In the genomic region with DNA sequence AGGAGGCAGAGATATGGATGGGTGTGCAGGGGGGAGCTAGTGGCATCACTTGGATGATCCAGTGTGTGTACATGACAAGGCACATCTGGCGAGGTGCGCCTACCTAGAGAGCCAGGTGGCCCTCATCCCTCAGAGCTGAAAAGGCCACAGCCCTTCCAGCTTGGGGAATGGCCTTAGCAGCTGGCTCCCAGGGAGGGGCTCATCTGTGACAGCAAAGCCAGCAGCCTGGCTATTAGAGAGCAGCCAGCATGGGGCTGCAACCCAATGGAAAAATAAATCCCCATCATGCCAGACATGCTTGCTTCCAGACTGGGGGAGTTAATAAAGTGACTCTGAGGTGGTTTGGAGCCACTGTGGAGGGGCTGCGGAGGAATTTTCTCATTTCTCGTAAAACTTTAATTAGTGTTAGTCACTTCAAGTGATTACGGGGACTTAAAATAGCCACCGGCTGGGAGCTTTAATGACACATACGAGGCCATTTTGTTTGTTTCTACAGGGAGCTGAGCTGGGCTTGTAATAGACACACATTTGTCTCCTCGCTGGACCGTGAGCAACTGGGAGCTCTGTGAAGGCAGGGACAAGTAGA, we compare ENCODE assay signal across 18 cellular contexts.
DNase-seq lines count a peak whose midpoint lies in the region; FAIRE-seq and TF ChIP-seq lines count a peak whose summit lies in the region.
"Had no signal": no experiment of that assay in that cellular context is flagged by ENCODE, and none has a peak within 500 bp of the region (broad histone marks: within the 10 kb centered on the region; RNA-seq: fewer than 3 reads in every experiment).

No MANE protein-coding gene starts in this region.

- no peak for TF ChIP-seq POLR2A in thyroid gland (IDR thresholded peaks at IDR 0.05)

- CTCF ChIA-PET in A673 (lab: Charles Lee), result interaction anchor here (0.6 kb wide), 1 partner anchor 103 kb away, joined by 5 read pairs; no protein-coding TSS in a partner anchor

- H3K36me3 ChIP-seq in A673 (ENCODE audit: insufficient read depth, low read length, poor library complexity, severe bottlenecking) (no peaks in the 10 kb centered on the region), thyroid gland (no peaks in the 10 kb centered on the region)

- POLR2A ChIA-PET in A673 (lab: Charles Lee; ENCODE audit: low non-redundant PET), result no interaction called here

- no peak overlapping the region for H3K27ac ChIP-seq in A673 (ENCODE audit: low read depth, low read length, poor library complexity, severe bottlenecking)
- no peak overlapping the region for H3K27ac ChIP-seq in thyroid gland
- H3K27ac ChIP-seq: KMS-11 had no signal

- intact Hi-C loops in A673 (cut with micrococcal nuclease; ENCODE audit: unreplicated experiment), result no loop called here
- intact Hi-C loops in thyroid gland (cut with DNase I), result no loop called here

- BruUV-seq in A673 (replicated peaks; lab: Mats Ljungman, UMichigan), result no TSS peak

- peak; percentile 99 for FAIRE-seq in G401.6 (lab: Jason Lieb, UNC)
- FAIRE-seq: HepG2, RCC 7860 had no signal

- H3K4me1 ChIP-seq in A673 (ENCODE audit: insufficient read depth, low read length, poor library complexity, severe bottlenecking), result peaks cover 8% of the 10 kb centered on the region
- no peaks in the 10 kb centered on the region for H3K4me1 ChIP-seq in thyroid gland

- TF ChIP-seq CTCF in A673 (conservative IDR thresholded peaks at IDR 0.05; ENCODE audit: low read depth, low read length), result no peak
- no peak for TF ChIP-seq CTCF in thyroid gland (IDR thresholded peaks at IDR 0.05)

- no peaks in the 10 kb centered on the region for H3K9me3 ChIP-seq in A673 (ENCODE audit: low read depth, low read length, poor library complexity, severe bottlenecking)
- H3K9me3 ChIP-seq in thyroid gland, result no peaks in the 10 kb centered on the region

- H3K27me3 ChIP-seq in A673 (replicated peaks; ENCODE audit: insufficient read depth, low read depth, low read length, poor library complexity), result peaks cover 24% of the 10 kb centered on the region
- H3K27me3 ChIP-seq in thyroid gland, result no peaks in the 10 kb centered on the region

- H3K4me3 ChIP-seq in A673 (ENCODE audit: low read depth, low read length, poor library complexity, severe bottlenecking), result no peak overlapping the region
- no peak overlapping the region for H3K4me3 ChIP-seq in thyroid gland (replicated peaks in 1 of 3)

- 76 to 77% methylated on average over 9 of the region's 9 CpGs for WGBS in thyroid gland, 2 donors

- DNase-seq in A673 (ENCODE audit: low spot score) (peak; percentile 75), RPMI7951 (ENCODE audit: low read depth) (peak; percentile 6), mesenteric fat pad (ENCODE audit: low spot score) (peak; percentile 69), NCI-H1694 treated with DMSO at 0.1 percent for 48 hours (lab: John Stamatoyannopoulos, UW) (no peak), thyroid gland (no peak), middle frontal gyrus (ENCODE audit: extremely low spot score, low spot score) (no peak)
- DNase-seq: CD8-positive, alpha-beta T cell; EL; H9; MM.1S; NCI-H1105; NCI-H1930; NCI-H526; SHP77 treated with DMSO at 0.1 percent for 48 hours had no signal

Comparison
In these comparisons a context has a peak if more than half of its experiments do, and no peak if none do; other contexts are left out.
1. DNase-seq: peak in A673 (single experiment), RPMI7951 (single experiment) and mesenteric fat pad (single experiment); none in NCI-H1694 treated with DMSO at 0.1 percent for 48 hours (single experiment), thyroid gland (0 of 2) and middle frontal gyrus (single experiment).